ENCODE assay signal across 8 cellular contexts in the genomic region with DNA sequence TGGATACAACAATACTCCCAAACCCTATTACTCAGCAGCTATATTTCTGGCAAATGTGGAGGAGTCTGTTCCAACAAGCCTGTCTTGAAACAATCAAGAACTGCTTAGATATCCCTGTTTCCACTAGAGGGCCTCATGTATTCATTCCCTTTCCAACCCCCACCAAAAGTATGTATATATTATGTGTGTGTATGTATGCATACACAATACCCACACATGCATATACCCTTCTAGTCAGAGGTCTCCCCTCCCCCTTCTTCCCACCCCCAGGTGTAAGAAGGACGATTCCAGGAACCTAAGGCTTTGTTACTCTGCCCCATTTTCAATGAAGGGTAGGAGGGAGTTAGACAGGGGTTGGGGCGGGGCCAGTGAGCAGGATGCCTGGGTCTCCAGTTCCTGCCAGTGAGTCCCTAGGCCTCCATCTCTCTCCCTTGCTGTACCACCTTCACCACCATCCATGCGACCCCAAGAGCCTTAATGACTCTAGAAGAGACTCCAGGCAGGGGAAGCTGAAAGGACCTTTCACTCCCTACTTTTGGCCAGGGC. TPM values are rescaled to one million over a fixed set of nuclear protein-coding genes. Genes with fewer than 3 reads are reported as not detected.
A peak's percentile ranks its signal among the peaks of the same experiment; 100 is the strongest.
DNase-seq lines count a peak whose midpoint lies in the region; ATAC-seq and TF ChIP-seq lines count a peak whose summit lies in the region.

A gene (plus strand): TSS at position 392 of the 546 bp plus-strand sequence. CDS start 5,342 bp downstream, outside the sequence.

- TF ChIP-seq POLR2A in erythroblast (IDR thresholded peaks at IDR 0.05; ENCODE audit: low read length): no peak

- peak; percentile 86 for TF ChIP-seq CTCF in OCI-LY7 (conservative IDR thresholded peaks at IDR 0.05; ENCODE audit: low read length)

- no peaks in the 10 kb centered on the region for H3K9me3 Mint-ChIP-seq in naive thymus-derived CD8-positive, alpha-beta T cell

- H3K79me2 ChIP-seq in OCI-LY7 (ENCODE audit: insufficient read depth, low read depth, low read length): peaks cover 65% of the 10 kb centered on the region

- peaks cover 49% of the 10 kb centered on the region for H3K4me1 ChIP-seq in OCI-LY7 (ENCODE audit: insufficient read depth, low read length, poor library complexity, severe bottlenecking)

- CTCF ChIA-PET in OCI-LY7 (lab: Charles Lee; ENCODE audit: unreplicated experiment): no interaction called here

- POLR2A ChIA-PET in OCI-LY7 (lab: Charles Lee): interaction anchor here (0.5 to 1.2 kb wide), 5 partner anchors 68 to 1670 kb away, joined by 3 to 8 read pairs (median 3); a partner anchor contains a TSS
- POLR2A ChIA-PET in naive thymus-derived CD8-positive, alpha-beta T cell (lab: Charles Lee): interaction anchor here (0.6 to 12.4 kb wide), 22 partner anchors 4 to 1433 kb away, joined by 3 to 293 read pairs (median 8); a partner anchor contains a TSS

- DNase-seq in DMS 273 treated with DMSO at 0.1 percent for 48 hours (lab: John Stamatoyannopoulos, UW): peak; percentile 15
- DNase-seq in OCI-LY7 (ENCODE audit: low spot score): peak; percentile 83
- DNase-seq in activated T-cell treated with anti-CD3 and anti-CD28 coated beads for 48 hours (ENCODE audit: low read depth): peak; percentile 73
- DNase-seq in erythroblast (lab: John Stamatoyannopoulos, UW): peak; percentile 68 to 79
- DNase-seq in naive thymus-derived CD8-positive, alpha-beta T cell: peak; percentile 53 to 81 (median 66)
- DNase-seq in stimulated activated naive CD8-positive, alpha-beta T cell treated with anti-CD3 and anti-CD28 coated beads, Interleukin-15, Interleukin-2, amounts not matched to agents 100 U/mL and 50 U/mL, for 24 hours: peak; percentile 82

- H3K27ac Mint-ChIP-seq in naive thymus-derived CD8-positive, alpha-beta T cell: peak within 1 kb of the TSS; percentile 93 to 100 (median 98)

- peak within 1 kb of the TSS; percentile 2; the same call in 1 of the 2 replicates for H2AFZ ChIP-seq in OCI-LY7 (ENCODE audit: low read length)

- no peaks in the 10 kb centered on the region for H3K9me3 ChIP-seq in OCI-LY7 (ENCODE audit: low read length)

- peak within 1 kb of the TSS; percentile 93 to 100 (median 98) for H3K4me3 Mint-ChIP-seq in naive thymus-derived CD8-positive, alpha-beta T cell

- H3K27ac ChIP-seq in OCI-LY7 (ENCODE audit: low read depth, low read length, poor library complexity, severe bottlenecking): peak within 1 kb of the TSS; percentile 99

- no peaks in the 10 kb centered on the region for H3K27me3 Mint-ChIP-seq in naive thymus-derived CD8-positive, alpha-beta T cell

- intact Hi-C loops in OCI-LY7 (cut with micrococcal nuclease; ENCODE audit: unreplicated experiment): loop anchor here (1.0 kb wide), 1 partner anchor 9 kb away; no protein-coding TSS in a partner anchor

- peaks cover 41 to 79% (median 57%) of the 10 kb centered on the region in 4 donors for H3K4me1 Mint-ChIP-seq in naive thymus-derived CD8-positive, alpha-beta T cell

- H4K20me1 ChIP-seq in OCI-LY7 (ENCODE audit: insufficient read depth, low read length): peaks cover 11% of the 10 kb centered on the region; the same call in 1 of the 2 replicates

- peaks cover 38% of the 10 kb centered on the region for H3K36me3 ChIP-seq in OCI-LY7 (ENCODE audit: insufficient read depth, low read length)

- H3K4me3 ChIP-seq in OCI-LY7 (ENCODE audit: low read depth, low read length, poor library complexity, severe bottlenecking): peak within 1 kb of the TSS; percentile 78

- H3K36me3 Mint-ChIP-seq in naive thymus-derived CD8-positive, alpha-beta T cell: peaks cover 20 to 41% (median 29%) of the 10 kb centered on the region in 3 donors

- BruUV-seq in OCI-LY7 (replicated peaks; lab: Mats Ljungman, UMichigan): no TSS peak

- ATAC-seq in HG02885 (IDR thresholded peaks at IDR 0.05; ENCODE audit: poor library complexity, unreplicated experiment): peak; percentile 19
- ATAC-seq in naive thymus-derived CD8-positive, alpha-beta T cell: peak; percentile 23 to 24
- peak; percentile 48 for ATAC-seq in stimulated activated naive CD8-positive, alpha-beta T cell treated with anti-CD3 and anti-CD28 coated beads, Interleukin-15, Interleukin-2, amounts not matched to agents 100 U/mL and 50 U/mL, for 24 hours
- no peak for ATAC-seq in GM19023 (IDR thresholded peaks at IDR 0.05; ENCODE audit: unreplicated experiment)

- no peaks in the 10 kb centered on the region for H3K9me2 ChIP-seq in OCI-LY7 (ENCODE audit: insufficient read depth, low read length)

- H3K4me2 ChIP-seq in OCI-LY7 (ENCODE audit: low read length): peak within 1 kb of the TSS; percentile 86

RNA-seq across cellular contexts. Expression of the gene that starts here (rescaled TPM):
- 106 and 144 TPM in 2 replicates for total RNA-seq in OCI-LY7 (2014; rRNA removed; shearing (Covaris generic))
- 170 and 216 TPM in 2 replicates for total RNA-seq in OCI-LY7 (2022)
- 1,000 to 10,000 TPM; 1,302 to 1,328 TPM for total RNA-seq in naive thymus-derived CD8-positive, alpha-beta T cell
- polyA plus RNA-seq in naive thymus-derived CD8-positive, alpha-beta T cell: 100 to 1,000 TPM; 145 to 378 (median 232) TPM

Comparison
In these comparisons a context has a peak if more than half of its experiments do, and no peak if none do; other contexts are left out.
1. RNA of the gene that starts here (total RNA-seq): 1,302 to 1,328 TPM in naive thymus-derived CD8-positive, alpha-beta T cell; 106 to 216 TPM in OCI-LY7; every median in the first group is over 4 times any median in the second.
2. DNase-seq: peak in every context shown above with its lines; median percentile 83 in OCI-LY7; 82 in stimulated activated naive CD8-positive, alpha-beta T cell treated with anti-CD3 and anti-CD28 coated beads, Interleukin-15, Interleukin-2, amounts not matched to agents 100 U/mL and 50 U/mL, for 24 hours; 74 in erythroblast; 73 in activated T-cell treated with anti-CD3 and anti-CD28 coated beads for 48 hours; 66 in naive thymus-derived CD8-positive, alpha-beta T cell; 15 in DMS 273 treated with DMSO at 0.1 percent for 48 hours.